ENCODE assay signal across 1 cellular context in genomic region chr3:123750659-123751420, GRCh38.
A peak's percentile ranks its signal among the peaks of the same experiment; 100 is the strongest.
TF ChIP-seq lines count a peak whose summit lies in the region.

No MANE protein-coding gene starts in this region.

TF ChIP-seq in HepG2, 621 proteins besides CTCF, POLR2A, EP300 and RAD21 (continued from another document and continues in another):
- TF ChIP-seq CBX5 (CRISPR knock-in tag; IDR thresholded peaks at IDR 0.05; ENCODE audit: borderline replicate concordance) (no peak), NR2F2 (IDR thresholded peaks at IDR 0.05; ENCODE audit: borderline replicate concordance, low read depth) (peak; percentile 63), ZNF136 (CRISPR knock-in tag; IDR thresholded peaks at IDR 0.05; ENCODE audit: low read depth) (0 out of 2 replicates have a peak, but pooled peaks have one; percentile 46), NR2F1 (CRISPR knock-in tag; IDR thresholded peaks at IDR 0.05) (peak; percentile 49 to 88; a peak in 3 of 4 replicates), ZFP37 (CRISPR knock-in tag; IDR thresholded peaks at IDR 0.05; ENCODE audit: borderline replicate concordance) (no peak), ELF3 (CRISPR knock-in tag; IDR thresholded peaks at IDR 0.05) (peak; percentile 77), ZNF616 (CRISPR knock-in tag; IDR thresholded peaks at IDR 0.05; ENCODE audit: low read depth) (no peak), ZFP1 (CRISPR knock-in tag; IDR thresholded peaks at IDR 0.05) (no peak), ELF4 (CRISPR knock-in tag; IDR thresholded peaks at IDR 0.05; ENCODE audit: borderline replicate concordance) (no peak), SYNCRIP (IDR thresholded peaks at IDR 0.05; ENCODE audit: insufficient read depth, low read depth, low read length) (no peak), U2AF1 (optimal IDR thresholded peaks at IDR 0.05; ENCODE audit: low read depth, low read length) (no peak), SMARCE1 (IDR thresholded peaks at IDR 0.05; ENCODE audit: borderline replicate concordance) (peak; percentile 73; the same call in 1 of the 2 replicates), ZFP36L2 (CRISPR knock-in tag; IDR thresholded peaks at IDR 0.05) (no peak), ZMYM3 (CRISPR knock-in tag; IDR thresholded peaks at IDR 0.05) (peak; percentile 51; the same call in 1 of the 2 replicates), STAT5B (CRISPR knock-in tag; IDR thresholded peaks at IDR 0.05) (no peak), FOXJ3 (CRISPR knock-in tag; IDR thresholded peaks at IDR 0.05; ENCODE audit: borderline replicate concordance) (peak; percentile 61; the same call in 1 of the 2 replicates), ZSCAN29 (CRISPR knock-in tag; conservative IDR thresholded peaks at IDR 0.05) (no peak), REPIN1 (CRISPR knock-in tag; IDR thresholded peaks at IDR 0.05; ENCODE audit: borderline replicate concordance, low read depth) (peak; percentile 56; the same call in 1 of the 2 replicates), BRD4 (CRISPR knock-in tag; IDR thresholded peaks at IDR 0.05) (no peak), ZNF543 (CRISPR knock-in tag; IDR thresholded peaks at IDR 0.05) (0 out of 2 replicates have a peak, but pooled peaks have one; percentile 67), ZNF12 (CRISPR knock-in tag; IDR thresholded peaks at IDR 0.05) (no peak), ZNF790 (CRISPR knock-in tag; IDR thresholded peaks at IDR 0.05; ENCODE audit: borderline replicate concordance) (no peak), ZNF552 (CRISPR knock-in tag; IDR thresholded peaks at IDR 0.05; ENCODE audit: borderline replicate concordance) (no peak), ZNF331 (CRISPR knock-in tag; IDR thresholded peaks at IDR 0.05) (peak; percentile 15; the same call in 1 of the 2 replicates), ZKSCAN5 (CRISPR knock-in tag; IDR thresholded peaks at IDR 0.05) (no peak), HNRNPUL1 (IDR thresholded peaks at IDR 0.05; ENCODE audit: low read depth, low read length) (no peak), BORCS8-MEF2B (CRISPR knock-in tag; IDR thresholded peaks at IDR 0.05) (no peak), FOXP1 (IDR thresholded peaks at IDR 0.05) (no peak), FOXP1 (CRISPR knock-in tag; IDR thresholded peaks at IDR 0.05) (peak; percentile 40; the same call in 1 of the 2 replicates), JARID2 (CRISPR knock-in tag; IDR thresholded peaks at IDR 0.05; ENCODE audit: insufficient replicate concordance) (no peak), ZNF878 (CRISPR knock-in tag; IDR thresholded peaks at IDR 0.05) (peak; percentile 55; the same call in 1 of the 2 replicates), BRF2 (CRISPR knock-in tag; IDR thresholded peaks at IDR 0.05) (no peak), ZNF674 (CRISPR knock-in tag; IDR thresholded peaks at IDR 0.05; ENCODE audit: low read depth) (no peak), SNAPC5 (CRISPR knock-in tag; IDR thresholded peaks at IDR 0.05; ENCODE audit: borderline replicate concordance) (no peak), ZBTB34 (CRISPR knock-in tag; IDR thresholded peaks at IDR 0.05) (no peak; the same call in 1 of the 2 replicates), HNF1A (IDR thresholded peaks at IDR 0.05; ENCODE audit: low read depth) (peak; percentile 41; the same call in 1 of the 2 replicates), HNF1A (CRISPR knock-in tag; IDR thresholded peaks at IDR 0.05; ENCODE audit: borderline replicate concordance) (peak; percentile 87), HIVEP1 (CRISPR knock-in tag; IDR thresholded peaks at IDR 0.05) (no peak), PHF21A (CRISPR knock-in tag; IDR thresholded peaks at IDR 0.05) (peak; percentile 86), NKX3-1 (CRISPR knock-in tag; IDR thresholded peaks at IDR 0.05) (no peak), NR1H2 (CRISPR knock-in tag; IDR thresholded peaks at IDR 0.05; ENCODE audit: borderline replicate concordance, low read depth) (no peak), RFXANK (CRISPR knock-in tag; IDR thresholded peaks at IDR 0.05) (no peak), HDAC1 (CRISPR knock-in tag; IDR thresholded peaks at IDR 0.05) (peak; percentile 64), TOE1 (CRISPR knock-in tag; IDR thresholded peaks at IDR 0.05) (no peak), HNF4G (IDR thresholded peaks at IDR 0.05; ENCODE audit: borderline replicate concordance, low read depth, low read length) (peak; percentile 95), HNF4G (CRISPR knock-in tag; IDR thresholded peaks at IDR 0.05; ENCODE audit: borderline replicate concordance, low read depth) (peak; percentile 85), HNRNPK (IDR thresholded peaks at IDR 0.05; ENCODE audit: low read depth, low read length, poor library complexity, severe bottlenecking) (no peak), ZNF432 (CRISPR knock-in tag; IDR thresholded peaks at IDR 0.05; ENCODE audit: borderline replicate concordance) (no peak), ISX (CRISPR knock-in tag; conservative IDR thresholded peaks at IDR 0.05) (no peak), RARG (CRISPR knock-in tag; IDR thresholded peaks at IDR 0.05; ENCODE audit: low read depth) (no peak)
- TF ChIP-seq, protein P1, sequence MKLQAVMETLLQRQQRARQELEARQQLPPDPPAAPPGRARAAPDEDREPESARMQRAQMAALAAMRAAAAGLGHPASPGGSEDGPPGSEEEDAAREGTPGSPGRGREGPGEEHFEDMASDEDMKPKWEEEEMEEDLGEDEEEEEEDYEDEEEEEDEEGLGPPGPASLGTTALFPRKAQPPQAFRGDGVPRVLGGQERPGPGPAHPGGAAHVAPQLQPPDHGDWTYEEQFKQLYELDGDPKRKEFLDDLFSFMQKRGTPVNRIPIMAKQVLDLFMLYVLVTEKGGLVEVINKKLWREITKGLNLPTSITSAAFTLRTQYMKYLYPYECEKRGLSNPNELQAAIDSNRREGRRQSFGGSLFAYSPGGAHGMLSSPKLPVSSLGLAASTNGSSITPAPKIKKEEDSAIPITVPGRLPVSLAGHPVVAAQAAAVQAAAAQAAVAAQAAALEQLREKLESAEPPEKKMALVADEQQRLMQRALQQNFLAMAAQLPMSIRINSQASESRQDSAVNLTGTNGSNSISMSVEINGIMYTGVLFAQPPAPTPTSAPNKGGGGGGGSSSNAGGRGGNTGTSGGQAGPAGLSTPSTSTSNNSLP (IDR thresholded peaks at IDR 0.05; ENCODE audit: low read depth, low read length), result no peak
- TF ChIP-seq, protein P2, sequence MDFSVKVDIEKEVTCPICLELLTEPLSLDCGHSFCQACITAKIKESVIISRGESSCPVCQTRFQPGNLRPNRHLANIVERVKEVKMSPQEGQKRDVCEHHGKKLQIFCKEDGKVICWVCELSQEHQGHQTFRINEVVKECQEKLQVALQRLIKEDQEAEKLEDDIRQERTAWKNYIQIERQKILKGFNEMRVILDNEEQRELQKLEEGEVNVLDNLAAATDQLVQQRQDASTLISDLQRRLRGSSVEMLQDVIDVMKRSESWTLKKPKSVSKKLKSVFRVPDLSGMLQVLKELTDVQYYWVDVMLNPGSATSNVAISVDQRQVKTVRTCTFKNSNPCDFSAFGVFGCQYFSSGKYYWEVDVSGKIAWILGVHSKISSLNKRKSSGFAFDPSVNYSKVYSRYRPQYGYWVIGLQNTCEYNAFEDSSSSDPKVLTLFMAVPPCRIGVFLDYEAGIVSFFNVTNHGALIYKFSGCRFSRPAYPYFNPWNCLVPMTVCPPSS (IDR thresholded peaks at IDR 0.05), result no peak
- TF ChIP-seq, protein P3, sequence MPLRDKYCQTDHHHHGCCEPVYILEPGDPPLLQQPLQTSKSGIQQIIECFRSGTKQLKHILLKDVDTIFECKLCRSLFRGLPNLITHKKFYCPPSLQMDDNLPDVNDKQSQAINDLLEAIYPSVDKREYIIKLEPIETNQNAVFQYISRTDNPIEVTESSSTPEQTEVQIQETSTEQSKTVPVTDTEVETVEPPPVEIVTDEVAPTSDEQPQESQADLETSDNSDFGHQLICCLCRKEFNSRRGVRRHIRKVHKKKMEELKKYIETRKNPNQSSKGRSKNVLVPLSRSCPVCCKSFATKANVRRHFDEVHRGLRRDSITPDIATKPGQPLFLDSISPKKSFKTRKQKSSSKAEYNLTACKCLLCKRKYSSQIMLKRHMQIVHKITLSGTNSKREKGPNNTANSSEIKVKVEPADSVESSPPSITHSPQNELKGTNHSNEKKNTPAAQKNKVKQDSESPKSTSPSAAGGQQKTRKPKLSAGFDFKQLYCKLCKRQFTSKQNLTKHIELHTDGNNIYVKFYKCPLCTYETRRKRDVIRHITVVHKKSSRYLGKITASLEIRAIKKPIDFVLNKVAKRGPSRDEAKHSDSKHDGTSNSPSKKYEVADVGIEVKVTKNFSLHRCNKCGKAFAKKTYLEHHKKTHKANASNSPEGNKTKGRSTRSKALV (CRISPR knock-in tag; IDR thresholded peaks at IDR 0.05), result no peak
- TF ChIP-seq, protein P4, sequence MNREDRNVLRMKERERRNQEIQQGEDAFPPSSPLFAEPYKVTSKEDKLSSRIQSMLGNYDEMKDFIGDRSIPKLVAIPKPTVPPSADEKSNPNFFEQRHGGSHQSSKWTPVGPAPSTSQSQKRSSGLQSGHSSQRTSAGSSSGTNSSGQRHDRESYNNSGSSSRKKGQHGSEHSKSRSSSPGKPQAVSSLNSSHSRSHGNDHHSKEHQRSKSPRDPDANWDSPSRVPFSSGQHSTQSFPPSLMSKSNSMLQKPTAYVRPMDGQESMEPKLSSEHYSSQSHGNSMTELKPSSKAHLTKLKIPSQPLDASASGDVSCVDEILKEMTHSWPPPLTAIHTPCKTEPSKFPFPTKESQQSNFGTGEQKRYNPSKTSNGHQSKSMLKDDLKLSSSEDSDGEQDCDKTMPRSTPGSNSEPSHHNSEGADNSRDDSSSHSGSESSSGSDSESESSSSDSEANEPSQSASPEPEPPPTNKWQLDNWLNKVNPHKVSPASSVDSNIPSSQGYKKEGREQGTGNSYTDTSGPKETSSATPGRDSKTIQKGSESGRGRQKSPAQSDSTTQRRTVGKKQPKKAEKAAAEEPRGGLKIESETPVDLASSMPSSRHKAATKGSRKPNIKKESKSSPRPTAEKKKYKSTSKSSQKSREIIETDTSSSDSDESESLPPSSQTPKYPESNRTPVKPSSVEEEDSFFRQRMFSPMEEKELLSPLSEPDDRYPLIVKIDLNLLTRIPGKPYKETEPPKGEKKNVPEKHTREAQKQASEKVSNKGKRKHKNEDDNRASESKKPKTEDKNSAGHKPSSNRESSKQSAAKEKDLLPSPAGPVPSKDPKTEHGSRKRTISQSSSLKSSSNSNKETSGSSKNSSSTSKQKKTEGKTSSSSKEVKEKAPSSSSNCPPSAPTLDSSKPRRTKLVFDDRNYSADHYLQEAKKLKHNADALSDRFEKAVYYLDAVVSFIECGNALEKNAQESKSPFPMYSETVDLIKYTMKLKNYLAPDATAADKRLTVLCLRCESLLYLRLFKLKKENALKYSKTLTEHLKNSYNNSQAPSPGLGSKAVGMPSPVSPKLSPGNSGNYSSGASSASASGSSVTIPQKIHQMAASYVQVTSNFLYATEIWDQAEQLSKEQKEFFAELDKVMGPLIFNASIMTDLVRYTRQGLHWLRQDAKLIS (CRISPR knock-in tag; IDR thresholded peaks at IDR 0.05), result no peak
- TF ChIP-seq, protein P5, sequence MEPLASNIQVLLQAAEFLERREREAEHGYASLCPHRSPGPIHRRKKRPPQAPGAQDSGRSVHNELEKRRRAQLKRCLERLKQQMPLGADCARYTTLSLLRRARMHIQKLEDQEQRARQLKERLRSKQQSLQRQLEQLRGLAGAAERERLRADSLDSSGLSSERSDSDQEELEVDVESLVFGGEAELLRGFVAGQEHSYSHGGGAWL (CRISPR knock-in tag; IDR thresholded peaks at IDR 0.05), result no peak
- TF ChIP-seq, protein P6, sequence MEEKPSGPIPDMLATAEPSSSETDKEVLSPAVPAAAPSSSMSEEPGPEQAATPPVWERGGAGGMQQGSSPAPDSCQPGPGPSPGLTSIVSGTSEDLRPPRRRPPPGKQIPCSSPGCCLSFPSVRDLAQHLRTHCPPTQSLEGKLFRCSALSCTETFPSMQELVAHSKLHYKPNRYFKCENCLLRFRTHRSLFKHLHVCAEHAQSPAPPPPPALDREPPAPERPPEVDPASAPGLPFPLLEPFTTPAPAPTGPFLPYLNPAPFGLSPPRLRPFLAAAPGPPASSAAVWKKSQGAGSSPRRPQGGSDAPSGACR (CRISPR knock-in tag; IDR thresholded peaks at IDR 0.05), result no peak
